ENCODE assay signal across 8 cellular contexts in the genomic region with DNA sequence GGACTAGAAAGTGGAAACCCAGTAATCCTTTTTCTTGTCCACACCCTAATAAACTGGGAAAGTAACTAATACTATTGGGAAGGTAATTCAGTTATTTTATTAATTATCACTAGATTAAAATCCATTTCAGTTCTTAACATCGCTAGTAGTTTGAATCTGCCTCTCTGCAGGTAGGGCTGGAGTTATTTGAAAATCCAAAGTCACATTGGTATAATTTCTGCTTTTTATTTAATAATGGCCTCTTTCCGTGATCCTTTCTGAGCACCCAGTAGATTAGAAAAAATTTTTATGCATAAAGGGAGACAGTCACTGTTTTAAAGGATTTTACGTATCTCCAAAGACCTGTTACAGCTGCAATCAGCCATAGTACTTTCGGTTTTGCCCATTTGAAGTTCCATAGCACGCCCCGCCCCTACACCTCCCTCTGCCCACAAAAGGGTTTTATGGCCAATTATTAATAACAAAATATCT. TPM values are rescaled to one million over a fixed set of nuclear protein-coding genes. Genes with fewer than 3 reads are reported as not detected.
DNase-seq lines count a peak whose midpoint lies in the region; ATAC-seq and TF ChIP-seq lines count a peak whose summit lies in the region.

No MANE protein-coding gene starts in this region.

- H3K27me3 ChIP-seq in subcutaneous abdominal adipose tissue (ENCODE audit: control insufficient read depth in 5 of 5, insufficient read depth in 4 of 5, low read length in 5 of 5) = no peaks in the 10 kb centered on the region

- POLR2A ChIA-PET in activated CD4-positive, alpha-beta memory T cell treated with anti-CD3 and anti-CD28 coated beads for 36 hours (lab: Charles Lee) = interaction anchor here (0.7 to 4.8 kb wide), 9 partner anchors 10 to 392 kb away, joined by 3 to 24 read pairs (median 3); a partner anchor contains a TSS

- no peak for TF ChIP-seq CTCF in AG09309 (IDR thresholded peaks at IDR 0.05; ENCODE audit: control insufficient read depth, insufficient read depth, low read depth, low read length, missing control alignments)

- H3K9me3 ChIP-seq in subcutaneous abdominal adipose tissue (ENCODE audit: control insufficient read depth in 5 of 5, low read length in 5 of 5) = no peaks in the 10 kb centered on the region

- DNase-seq in AG09309 (ENCODE audit: low read depth) (no peak), NCI-H2227 treated with DMSO at 0.1 percent for 48 hours (lab: John Stamatoyannopoulos, UW) (peak; percentile 53), epidermal melanocyte (ENCODE audit: insufficient read length, low spot score) (peak; percentile 43), mucosa of gallbladder (ENCODE audit: low spot score) (peak; percentile 35)
- DNase-seq in activated CD4-positive, alpha-beta memory T cell treated with anti-CD3 and anti-CD28 coated beads for 36 hours = peak; percentile 67

- H3K27me3 Mint-ChIP-seq in activated CD4-positive, alpha-beta memory T cell treated with anti-CD3 and anti-CD28 coated beads for 36 hours = no peaks in the 10 kb centered on the region

- CTCF ChIA-PET in activated CD4-positive, alpha-beta memory T cell treated with anti-CD3 and anti-CD28 coated beads for 36 hours (lab: Charles Lee) = interaction anchor here (0.7 to 1.8 kb wide), 4 partner anchors 45 to 407 kb away, joined by 3 to 10 read pairs (median 6); no protein-coding TSS in a partner anchor

- H3K36me3 ChIP-seq in subcutaneous abdominal adipose tissue (ENCODE audit: control insufficient read depth in 5 of 5, insufficient read depth in 5 of 5, low read length in 5 of 5) = peaks cover 12 to 28% (median 17%) of the 10 kb centered on the region in 5 donors

- H3K4me1 ChIP-seq in subcutaneous abdominal adipose tissue (ENCODE audit: control insufficient read depth in 5 of 5, insufficient read depth in 5 of 5, low read length in 5 of 5) = peaks cover 0 to 29% (median 20%) of the 10 kb centered on the region in 5 donors

- ATAC-seq in GM18858 (IDR thresholded peaks at IDR 0.05; ENCODE audit: unreplicated experiment) = peak; percentile 58
- ATAC-seq in HG03039 (IDR thresholded peaks at IDR 0.05; ENCODE audit: unreplicated experiment) = peak; percentile 44

- H3K9me3 Mint-ChIP-seq in activated CD4-positive, alpha-beta memory T cell treated with anti-CD3 and anti-CD28 coated beads for 36 hours = no peaks in the 10 kb centered on the region

- H3K9ac ChIP-seq in subcutaneous abdominal adipose tissue (ENCODE audit: low read length in 5 of 5) = peak overlapping the region; percentile 43 to 95 (median 87)

- peak overlapping the region; percentile 82 for H3K27ac ChIP-seq in subcutaneous abdominal adipose tissue (ENCODE audit: low read depth, low read length)

- H3K4me3 ChIP-seq in AG09309 (ENCODE audit: control insufficient read depth, low read depth, low read length) (peak overlapping the region; percentile 70), subcutaneous abdominal adipose tissue (ENCODE audit: low read depth in 1 of 5, low read length in 5 of 5) (peak overlapping the region; percentile 75 to 96 (median 91))

- peak overlapping the region; percentile 96 for H3K4me3 Mint-ChIP-seq in activated CD4-positive, alpha-beta memory T cell treated with anti-CD3 and anti-CD28 coated beads for 36 hours

- intact Hi-C loops in activated CD4-positive, alpha-beta memory T cell treated with anti-CD3 and anti-CD28 coated beads for 36 hours (cut with micrococcal nuclease) = loop anchor here (1.0 to 5.0 kb wide), 4 partner anchors 20 to 404 kb away; a partner anchor contains a TSS

- H3K36me3 Mint-ChIP-seq in activated CD4-positive, alpha-beta memory T cell treated with anti-CD3 and anti-CD28 coated beads for 36 hours = peaks cover 33% of the 10 kb centered on the region

- H3K4me1 Mint-ChIP-seq in activated CD4-positive, alpha-beta memory T cell treated with anti-CD3 and anti-CD28 coated beads for 36 hours (ENCODE audit: low read depth) = peaks cover 37% of the 10 kb centered on the region

- H3K27ac Mint-ChIP-seq in activated CD4-positive, alpha-beta memory T cell treated with anti-CD3 and anti-CD28 coated beads for 36 hours = peak overlapping the region; percentile 97

RNA-seq across cellular contexts. Expression of a gene that starts 0.6 kb away (rescaled TPM):
- 100 to 1,000 TPM; 107 to 108 TPM for total RNA-seq in activated CD4-positive, alpha-beta memory T cell treated with anti-CD3 and anti-CD28 coated beads for 36 hours
- 92.2 TPM for total RNA-seq in mucosa of gallbladder

RNA-seq across cellular contexts. Expression of a gene that starts 20.0 kb away (rescaled TPM):
- total RNA-seq in activated CD4-positive, alpha-beta memory T cell treated with anti-CD3 and anti-CD28 coated beads for 36 hours = 100 to 1,000 TPM; 332 to 339 TPM
- 106 TPM for total RNA-seq in mucosa of gallbladder
